Comparison of ENCODE assay signal across 8 cellular contexts in the genomic region with DNA sequence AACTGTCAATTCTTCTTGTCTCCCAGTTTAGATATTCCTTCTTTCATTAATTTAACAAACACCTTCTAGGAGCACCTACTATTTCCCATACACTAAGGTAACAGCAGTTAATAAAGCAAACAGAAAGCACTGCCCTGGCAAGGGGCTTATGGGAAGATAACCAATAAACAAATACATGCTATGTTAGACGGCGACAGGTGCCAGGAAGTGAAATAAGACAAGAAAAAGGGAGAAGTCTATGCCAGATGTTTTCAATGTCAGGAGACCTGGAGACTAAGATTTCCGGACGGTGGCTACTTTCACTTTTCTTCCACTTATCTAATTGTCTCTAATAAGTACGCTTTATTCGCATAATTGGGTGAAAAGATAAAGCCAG. TPM values are rescaled to one million over a fixed set of nuclear protein-coding genes. Genes with fewer than 3 reads are reported as not detected.
DNase-seq lines count a peak whose midpoint lies in the region; ATAC-seq and TF ChIP-seq lines count a peak whose summit lies in the region.

No MANE protein-coding gene starts in this region.

- DNase-seq in A673 (ENCODE audit: low spot score) (no peak), Panc1 (ENCODE audit: low read depth, low spot score) (no peak), glomerular visceral epithelial cell (ENCODE audit: extremely low spot score) (no peak)

- CTCF ChIA-PET in A673 (lab: Charles Lee): no interaction called here
- CTCF ChIA-PET in Panc1 (lab: Charles Lee): no interaction called here

- ATAC-seq in GM18502 (IDR thresholded peaks at IDR 0.05; ENCODE audit: poor library complexity, unreplicated experiment) (peak; percentile 51), HG02973 (IDR thresholded peaks at IDR 0.05; ENCODE audit: unreplicated experiment) (peak; percentile 29), Panc1 (peak; percentile 30), HG02571 (IDR thresholded peaks at IDR 0.05; ENCODE audit: unreplicated experiment) (no peak)

- H3K4me1 ChIP-seq in A673 (ENCODE audit: insufficient read depth, low read length, poor library complexity, severe bottlenecking): no peaks in the 10 kb centered on the region
- H3K4me1 ChIP-seq in Panc1 (ENCODE audit: control insufficient read depth, insufficient read depth, low read length): peaks cover 5% of the 10 kb centered on the region; the same call in 1 of the 2 replicates
- peaks cover 5% of the 10 kb centered on the region for H3K4me1 ChIP-seq in ectodermal cell (ENCODE audit: control insufficient read depth, insufficient read depth, low read length)
- peaks cover 8 to 12% of the 10 kb centered on the region in 2 donors for H3K4me1 ChIP-seq in muscle layer of duodenum (ENCODE audit: control insufficient read depth in 1 of 2, insufficient read depth in 2 of 2, low read length in 2 of 2)

- BruUV-seq in A673 (replicated peaks; lab: Mats Ljungman, UMichigan) (TSS peak; percentile 65), Panc1 (replicated peaks; lab: Mats Ljungman, UMichigan) (no TSS peak)

- POLR2A ChIA-PET in A673 (lab: Charles Lee; ENCODE audit: low non-redundant PET): no interaction called here
- POLR2A ChIA-PET in Panc1 (lab: Charles Lee): interaction anchor here (0.6 kb wide), 1 partner anchor 136 kb away, joined by 4 read pairs; no protein-coding TSS in a partner anchor

- H3K4me3 ChIP-seq in A673 (ENCODE audit: low read depth, low read length, poor library complexity, severe bottlenecking): peak overlapping the region; percentile 77
- peak overlapping the region; percentile 82 to 90 for H3K4me3 ChIP-seq in Panc1 (ENCODE audit: low read depth in 2 of 2, low read length in 2 of 2)
- H3K4me3 ChIP-seq in ectodermal cell (ENCODE audit: insufficient read depth, low read depth, low read length): peak overlapping the region; percentile 91
- peak overlapping the region; percentile 88 to 89 for H3K4me3 ChIP-seq in muscle layer of duodenum (ENCODE audit: low read depth in 1 of 2, low read length in 2 of 2)

- H3K9me3 ChIP-seq in A673 (ENCODE audit: low read depth, low read length, poor library complexity, severe bottlenecking): no peaks in the 10 kb centered on the region
- peaks cover 16% of the 10 kb centered on the region; the same call in 1 of the 2 replicates for H3K9me3 ChIP-seq in Panc1 (ENCODE audit: control insufficient read depth, insufficient read depth, low read depth, low read length)
- no peaks in the 10 kb centered on the region for H3K9me3 ChIP-seq in ectodermal cell (ENCODE audit: control insufficient read depth, low read length)
- no peaks in the 10 kb centered on the region for H3K9me3 ChIP-seq in muscle layer of duodenum (ENCODE audit: control insufficient read depth in 1 of 2, low read length in 2 of 2)

- in situ Hi-C loops in Panc1 (cut with HindIII; ENCODE audit: low pct_unique_long_range_greater_than_20kb, low sequenced_read_pairs): no loop called here

- no peaks in the 10 kb centered on the region for H3K27me3 ChIP-seq in A673 (replicated peaks; ENCODE audit: insufficient read depth, low read depth, low read length, poor library complexity)
- H3K27me3 ChIP-seq in Panc1 (ENCODE audit: control insufficient read depth, insufficient read depth, low read length): no peaks in the 10 kb centered on the region
- no peaks in the 10 kb centered on the region for H3K27me3 ChIP-seq in ectodermal cell (ENCODE audit: control insufficient read depth, insufficient read depth, low read length, poor library complexity, severe bottlenecking)
- no peaks in the 10 kb centered on the region for H3K27me3 ChIP-seq in muscle layer of duodenum (ENCODE audit: low read depth, low read length)

- H3K27ac ChIP-seq in A673 (ENCODE audit: low read depth, low read length, poor library complexity, severe bottlenecking) (peak overlapping the region; percentile 72), Panc1 (ENCODE audit: low read length) (peak overlapping the region; percentile 84), ectodermal cell (ENCODE audit: insufficient read depth, low read depth, low read length, poor library complexity, severe bottlenecking) (no peak overlapping the region), muscle layer of duodenum (ENCODE audit: low read length) (peak overlapping the region; percentile 89)

- H3K36me3 ChIP-seq in A673 (ENCODE audit: insufficient read depth, low read length, poor library complexity, severe bottlenecking) (no peaks in the 10 kb centered on the region), Panc1 (ENCODE audit: control insufficient read depth, insufficient read depth, low read length) (peaks cover 4% of the 10 kb centered on the region; the same call in 1 of the 2 replicates), ectodermal cell (ENCODE audit: control insufficient read depth, insufficient read depth, low read length) (no peaks in the 10 kb centered on the region), muscle layer of duodenum (ENCODE audit: control insufficient read depth in 1 of 2, insufficient read depth in 2 of 2, low read length in 2 of 2) (no peaks in the 10 kb centered on the region)

- intact Hi-C loops in A673 (cut with micrococcal nuclease; ENCODE audit: unreplicated experiment) (no loop called here), Panc1 (cut with micrococcal nuclease; ENCODE audit: unreplicated experiment) (loop anchor here (10.0 kb wide), 1 partner anchor 185 kb away; no protein-coding TSS in a partner anchor)

- TF ChIP-seq CTCF in A673 (conservative IDR thresholded peaks at IDR 0.05; ENCODE audit: low read depth, low read length) (no peak), Panc1 (IDR thresholded peaks at IDR 0.05) (no peak)

- WGBS in ectodermal cell, 2 experiments: 0% methylated on average over 6 of the region's 6 CpGs

RNA-seq across cellular contexts. Expression of a gene that starts 32.5 kb away (rescaled TPM):
- total RNA-seq in A673 (2021) (17.6 and 18.6 TPM in 2 replicates), Panc1 (2021; ENCODE audit: unreplicated experiment) (11.9 TPM)
- polyA plus RNA-seq in Panc1 (2012; ENCODE audit: insufficient read length): 2.0 TPM
- 25.7 TPM for polyA plus RNA-seq in ectodermal cell (2013, experiment 1 of 4)
- 31.5 TPM for polyA plus RNA-seq in ectodermal cell (2013, experiment 2 of 4)
- polyA plus RNA-seq in ectodermal cell (2013, experiment 3 of 4): 15.6 TPM
- 18.9 TPM for polyA plus RNA-seq in ectodermal cell (2013, experiment 4 of 4)

RNA-seq across cellular contexts. Expression of a gene that starts 45.0 kb away (rescaled TPM):
- 3.0 and 3.2 TPM in 2 replicates for total RNA-seq in A673 (2021)
- total RNA-seq in Panc1 (2021; ENCODE audit: unreplicated experiment): not detected
- polyA plus RNA-seq in Panc1 (2012; ENCODE audit: insufficient read length): 0.28 TPM
- polyA plus RNA-seq in ectodermal cell (2013, experiment 1 of 4): 15.1 TPM
- 15.8 TPM for polyA plus RNA-seq in ectodermal cell (2013, experiment 2 of 4)
- 13.9 TPM for polyA plus RNA-seq in ectodermal cell (2013, experiment 3 of 4)
- polyA plus RNA-seq in ectodermal cell (2013, experiment 4 of 4): 15.5 TPM
